Comparison of ENCODE assay signal across 8 cellular contexts in the genomic region with DNA sequence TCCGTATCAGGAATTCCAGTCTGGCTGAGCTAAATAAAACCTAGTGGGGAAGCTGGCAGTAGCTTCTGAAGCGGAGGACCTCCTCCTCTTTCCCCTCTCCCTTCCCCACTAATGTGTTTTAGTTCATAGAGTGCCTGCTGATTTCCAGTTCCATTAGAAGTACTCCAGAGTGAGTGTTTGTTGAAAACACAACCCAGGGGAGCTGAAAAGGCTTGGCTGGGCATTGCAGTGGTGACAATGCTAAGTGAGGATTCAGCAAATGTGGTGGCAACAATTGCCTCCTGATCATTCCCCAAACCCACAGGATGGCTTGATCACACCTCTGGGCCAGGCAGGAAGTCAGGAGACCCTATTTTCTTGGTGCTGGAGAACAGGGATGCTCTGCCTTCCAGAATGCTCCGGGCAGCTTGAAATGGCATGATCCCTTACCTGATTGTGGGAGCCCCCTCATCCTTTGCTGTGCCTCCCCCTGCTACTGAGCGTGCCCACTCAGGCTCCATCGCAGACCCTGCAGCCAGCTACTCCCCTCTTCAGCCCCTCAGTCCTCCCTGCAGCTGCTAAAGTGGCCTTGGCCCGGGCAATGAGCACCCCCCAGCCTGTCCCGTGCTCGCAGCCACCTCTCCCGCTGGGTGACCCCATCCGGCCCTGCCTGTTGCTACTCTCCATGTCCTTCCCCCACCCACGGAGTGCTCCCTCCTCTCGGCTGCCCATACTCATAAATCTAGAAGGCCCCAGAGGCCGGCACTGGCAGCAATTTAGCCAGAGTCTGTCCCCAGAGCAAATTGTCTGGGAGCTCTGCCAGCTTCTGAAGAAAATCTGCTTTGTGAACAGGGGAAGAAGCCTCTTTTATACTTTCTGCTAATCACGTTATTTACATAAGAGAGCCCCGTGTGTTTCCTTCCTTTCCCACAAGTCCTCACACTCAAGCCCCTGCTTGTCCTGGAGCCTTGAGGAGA.
DNase-seq lines count a peak whose midpoint lies in the region; ATAC-seq and TF ChIP-seq lines count a peak whose summit lies in the region.

No MANE protein-coding gene starts in this region.

- H3K36me3 ChIP-seq in uterus, result no peaks in the 10 kb centered on the region
- no peaks in the 10 kb centered on the region for H3K36me3 ChIP-seq in CD8-positive, alpha-beta memory T cell (ENCODE audit: insufficient read depth, low read length)

- peaks cover 28% of the 10 kb centered on the region for H3K4me1 Mint-ChIP-seq in chondrocyte (ENCODE audit: low read depth)
- no peaks in the 10 kb centered on the region for H3K4me1 Mint-ChIP-seq in CD8-positive, alpha-beta memory T cell

- H3K4me3 Mint-ChIP-seq in chondrocyte (ENCODE audit: unreplicated experiment), result peak overlapping the region; percentile 3
- H3K4me3 Mint-ChIP-seq in CD8-positive, alpha-beta memory T cell, result no peak overlapping the region

- no peak for TF ChIP-seq POLR2A in uterus (IDR thresholded peaks at IDR 0.05)

- peak overlapping the region; percentile 77 to 83 for H3K27ac ChIP-seq in uterus
- H3K27ac ChIP-seq in CD8-positive, alpha-beta memory T cell (ENCODE audit: low read depth, low read length), result no peak overlapping the region

- H3K9me3 ChIP-seq in uterus, result no peaks in the 10 kb centered on the region
- no peaks in the 10 kb centered on the region for H3K9me3 ChIP-seq in CD8-positive, alpha-beta memory T cell (ENCODE audit: low read length)

- no peak for TF ChIP-seq CTCF in chondrocyte (IDR thresholded peaks at IDR 0.05)
- TF ChIP-seq CTCF in uterus (IDR thresholded peaks at IDR 0.05), result no peak

- DNase-seq in NCI-H2107 treated with DMSO at 0.1 percent for 48 hours (lab: John Stamatoyannopoulos, UW; ENCODE audit: unreplicated experiment) (peak; percentile 24), NCI-H2107 (lab: John Stamatoyannopoulos, UW) (no peak), chondrocyte (ENCODE audit: low spot score) (no peak), middle frontal gyrus (ENCODE audit: extremely low spot score, low spot score) (peak; percentile 49), uterus (peak; percentile 79 to 81)
- DNase-seq in CD8-positive, alpha-beta memory T cell, result no peak

- H3K36me3 Mint-ChIP-seq in chondrocyte (ENCODE audit: low read depth), result no peaks in the 10 kb centered on the region
- peaks cover 0 to 2% (median 0%) of the 10 kb centered on the region in 3 donors for H3K36me3 Mint-ChIP-seq in CD8-positive, alpha-beta memory T cell

- H3K27me3 ChIP-seq in uterus, result no peaks in the 10 kb centered on the region
- no peaks in the 10 kb centered on the region for H3K27me3 ChIP-seq in CD8-positive, alpha-beta memory T cell (ENCODE audit: insufficient read depth, low read length, poor library complexity, severe bottlenecking)

- ATAC-seq in HG02623 (IDR thresholded peaks at IDR 0.05; ENCODE audit: unreplicated experiment) (no peak), GM21526 (IDR thresholded peaks at IDR 0.05; ENCODE audit: low FRiP score, unreplicated experiment) (no peak)

- peaks cover 6 to 10% of the 10 kb centered on the region in 2 donors for H3K4me1 ChIP-seq in uterus
- H3K4me1 ChIP-seq in CD8-positive, alpha-beta memory T cell (ENCODE audit: insufficient read depth, low read length), result no peaks in the 10 kb centered on the region

- H3K9me3 Mint-ChIP-seq in chondrocyte (ENCODE audit: low read depth), result peaks cover 3% of the 10 kb centered on the region
- H3K9me3 Mint-ChIP-seq in CD8-positive, alpha-beta memory T cell, result peaks cover 0 to 3% (median 0%) of the 10 kb centered on the region in 5 donors

- intact Hi-C loops in uterus (cut with DNase I; ENCODE audit: low total_unique reads), result no loop called here

- H3K27ac Mint-ChIP-seq in chondrocyte (ENCODE audit: unreplicated experiment), result peak overlapping the region; percentile 93
- no peak overlapping the region for H3K27ac Mint-ChIP-seq in CD8-positive, alpha-beta memory T cell

- H3K4me3 ChIP-seq in uterus, result peak overlapping the region in 1 of 2 donors; percentile 11
- H3K4me3 ChIP-seq in CD8-positive, alpha-beta memory T cell (ENCODE audit: low read length), result no peak overlapping the region

- no peaks in the 10 kb centered on the region for H3K27me3 Mint-ChIP-seq in chondrocyte (ENCODE audit: low read depth)
- peaks cover 11 to 37% of the 10 kb centered on the region in 2 donors for H3K27me3 Mint-ChIP-seq in CD8-positive, alpha-beta memory T cell

- CTCF ChIA-PET in CD8-positive, alpha-beta memory T cell (lab: Charles Lee), result interaction anchor here (1.4 kb wide), 1 partner anchor 58 kb away, joined by 4 read pairs; no protein-coding TSS in a partner anchor

- POLR2A ChIA-PET in CD8-positive, alpha-beta memory T cell (lab: Charles Lee), result no interaction called here

Comparison
In these comparisons a context has a peak if more than half of its experiments do, and no peak if none do; other contexts are left out.
1. DNase-seq: peak in NCI-H2107 treated with DMSO at 0.1 percent for 48 hours (single experiment), middle frontal gyrus (single experiment) and uterus (2 of 2); none in NCI-H2107 (single experiment), chondrocyte (single experiment) and CD8-positive, alpha-beta memory T cell (0 of 5).